8 cellular contexts compared by ENCODE assay signal in the genomic region with DNA sequence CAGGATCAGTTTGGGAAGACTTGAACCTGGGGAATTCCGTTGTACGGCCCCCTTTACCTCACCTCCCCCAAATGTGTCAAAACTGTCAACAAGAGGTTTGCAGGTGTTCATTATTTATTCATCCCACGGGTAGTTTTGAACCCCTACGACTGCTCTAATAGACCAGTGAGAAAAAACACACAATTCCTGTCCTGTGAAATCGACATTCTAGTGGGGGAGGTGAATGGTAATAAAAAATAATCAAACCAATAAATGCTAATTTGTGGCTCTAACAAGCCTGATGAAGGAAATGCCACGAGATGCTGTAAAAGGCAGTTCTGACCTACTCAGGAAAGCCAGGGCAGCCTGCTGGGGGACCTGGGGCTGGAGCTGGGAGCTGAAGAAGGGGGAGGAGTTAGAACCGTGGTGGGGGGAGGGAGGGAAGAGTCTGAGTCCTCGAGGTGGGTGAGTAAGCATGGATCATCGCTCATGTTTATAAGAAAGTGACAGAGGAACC. TPM values are rescaled to one million over a fixed set of nuclear protein-coding genes. Genes with fewer than 3 reads are reported as not detected.
A peak's percentile ranks its signal among the peaks of the same experiment; 100 is the strongest.
DNase-seq lines count a peak whose midpoint lies in the region; ATAC-seq and TF ChIP-seq lines count a peak whose summit lies in the region.

No MANE protein-coding gene starts in this region.

- H3K4me1 ChIP-seq in GM23248 (ENCODE audit: insufficient read depth) (peaks cover 32% of the 10 kb centered on the region), heart right ventricle (peaks cover 11 to 64% (median 36%) of the 10 kb centered on the region in 9 donors)

- intact Hi-C loops in heart right ventricle (cut with DNase I): loop anchor here in 6 of 10 donors (1.0 to 5.0 kb wide), 9 partner anchors 16 to 116 kb away; a partner anchor contains a TSS
- intact Hi-C loops in sciatic nerve (cut with DNase I): no loop called here

- DNase-seq in GM23248 (no peak), heart right ventricle (no peak), AG08395 (ENCODE audit: low spot score) (no peak), cerebellar cortex (ENCODE audit: low spot score) (no peak), sciatic nerve (ENCODE audit: low spot score) (no peak)

- H3K9me3 ChIP-seq in GM23248 (ENCODE audit: low read depth): no peaks in the 10 kb centered on the region
- H3K9me3 ChIP-seq in heart right ventricle: no peaks in the 10 kb centered on the region

- peak overlapping the region; percentile 97 for H3K27ac ChIP-seq in GM23248
- peak overlapping the region; percentile 87 for H3K27ac ChIP-seq in VCaP
- peak overlapping the region; percentile 91 to 100 (median 98) for H3K27ac ChIP-seq in heart right ventricle
- H3K27ac ChIP-seq in skin epidermis: peak overlapping the region in 20 of 21 experiments; percentile 47 to 100 (median 98)

- H4K20me1 ChIP-seq in GM23248 (ENCODE audit: insufficient read depth): no peaks in the 10 kb centered on the region

- TF ChIP-seq CTCF in VCaP (conservative IDR thresholded peaks at IDR 0.05): no peak
- no peak for TF ChIP-seq CTCF in heart right ventricle (IDR thresholded peaks at IDR 0.05)

- H3K4me3 ChIP-seq in GM23248 (peak overlapping the region; percentile 60), heart right ventricle (peak overlapping the region; percentile 56 to 96 (median 75)), skin epidermis (peak overlapping the region in 6 of 7 experiments; percentile 57 to 90 (median 66))

- H3K27me3 ChIP-seq in GM23248 (replicated peaks; ENCODE audit: insufficient read depth): no peaks in the 10 kb centered on the region
- H3K27me3 ChIP-seq in heart right ventricle: no peaks in the 10 kb centered on the region

- in situ Hi-C loops in GM23248 (cut with MboI): no loop called here

- 32 to 56% methylated on average over 6 to 9 of the region's 9 CpGs for WGBS in GM23248 (ENCODE audit: low coverage in 1 of 2, low lambda C conversion rate in 2 of 2, missing lambda C conversion rate in 2 of 2), 2 experiments
- 17% methylated on average over 9 of the region's 9 CpGs for WGBS in heart right ventricle, 2 donors

- H2AFZ ChIP-seq in GM23248: peak overlapping the region; percentile 68; the same call in 1 of the 2 replicates

- H3K9ac ChIP-seq in GM23248: peak overlapping the region; percentile 97

- peak in 7 of 8 donors; percentile 32 to 63 (median 55) for ATAC-seq in heart right ventricle
- no peak for ATAC-seq in HG03469 (IDR thresholded peaks at IDR 0.05; ENCODE audit: unreplicated experiment)
- no peak for ATAC-seq in sciatic nerve

- no peaks in the 10 kb centered on the region for H3K36me3 ChIP-seq in GM23248 (ENCODE audit: low read depth)
- H3K36me3 ChIP-seq in heart right ventricle: peaks cover 0 to 37% (median 26%) of the 10 kb centered on the region in 9 donors

- peak overlapping the region; percentile 83 for H3K4me2 ChIP-seq in GM23248 (ENCODE audit: unreplicated experiment)

- peaks cover 15% of the 10 kb centered on the region; the same call in 1 of the 2 replicates for H3K79me2 ChIP-seq in GM23248 (ENCODE audit: insufficient read depth)

- peaks cover 22% of the 10 kb centered on the region for H3F3A ChIP-seq in GM23248 (ENCODE audit: insufficient read depth)

- H3K9me2 ChIP-seq in GM23248 (ENCODE audit: insufficient read depth): no peaks in the 10 kb centered on the region

RNA-seq across cellular contexts. Expression of a gene that starts 0.5 kb away (rescaled TPM):
- 50.5 and 53.7 TPM in 2 replicates for total RNA-seq in GM23248 (2014; rRNA removed; shearing (Covaris generic))
- polyA plus RNA-seq in GM23248 (2016; fragmentation: Nextera tagmentation; extraction: Ambion mirVana) (11.1 and 12.6 TPM in 2 replicates), heart right ventricle (100 to 1,000 TPM in 1 of 2 donors, 10 to 100 TPM in 1; 76.9 to 148 TPM)
- total RNA-seq in heart right ventricle (10 to 100 TPM; 55.6 to 87.6 (median 83.1) TPM), sciatic nerve (120 TPM)

RNA-seq across cellular contexts. Expression of a gene that starts 25.0 kb away (rescaled TPM):
- total RNA-seq in GM23248 (2014; rRNA removed; shearing (Covaris generic)): 14.3 and 27.1 TPM in 2 replicates
- 14.5 and 15.5 TPM in 2 replicates for polyA plus RNA-seq in GM23248 (2016; fragmentation: Nextera tagmentation; extraction: Ambion mirVana)
- 100 to 1,000 TPM in 7 of 10 donors, 10 to 100 TPM in 3; 76.0 to 245 (median 145) TPM for total RNA-seq in heart right ventricle
- polyA plus RNA-seq in heart right ventricle: 100 to 1,000 TPM in 1 of 2 donors, 10 to 100 TPM in 1; 61.0 to 341 TPM
- total RNA-seq in sciatic nerve: 12.5 TPM

RNA-seq across cellular contexts. Expression of a gene that starts 25.7 kb away (rescaled TPM):
- not detected in 2 replicates for total RNA-seq in GM23248 (2014; rRNA removed; shearing (Covaris generic))
- not detected in 2 replicates for polyA plus RNA-seq in GM23248 (2016; fragmentation: Nextera tagmentation; extraction: Ambion mirVana)
- not detected for total RNA-seq in heart right ventricle
- polyA plus RNA-seq in heart right ventricle: not detected
- total RNA-seq in sciatic nerve: not detected

RNA-seq across cellular contexts. Expression of a gene that starts 30.5 kb away (rescaled TPM):
- 50.5 and 54.1 TPM in 2 replicates for total RNA-seq in GM23248 (2014; rRNA removed; shearing (Covaris generic))
- polyA plus RNA-seq in GM23248 (2016; fragmentation: Nextera tagmentation; extraction: Ambion mirVana) (29.2 and 30.5 TPM in 2 replicates), heart right ventricle (under 1 TPM in 1 of 2 donors, not detected in 1; 0.09 TPM)
- total RNA-seq in heart right ventricle (under 1 TPM in 6 of 10 donors, not detected in 4; 0.26 to 0.51 (median 0.31) TPM), sciatic nerve (0.58 TPM)

RNA-seq across cellular contexts. Expression of a gene that starts 33.4 kb away (rescaled TPM):
- 15.3 and 16.0 TPM in 2 replicates for total RNA-seq in GM23248 (2014; rRNA removed; shearing (Covaris generic))
- polyA plus RNA-seq in GM23248 (2016; fragmentation: Nextera tagmentation; extraction: Ambion mirVana) (5.3 and 7.2 TPM in 2 replicates), heart right ventricle (10 to 100 TPM; 12.9 to 26.7 TPM)
- total RNA-seq in heart right ventricle (10 to 100 TPM; 14.6 to 23.1 (median 19.7) TPM), sciatic nerve (16.5 TPM)

Comparison
In these comparisons a context has a peak if more than half of its experiments do, and no peak if none do; other contexts are left out.
1. ATAC-seq: peak in heart right ventricle (7 of 8); none in HG03469 (single experiment) and sciatic nerve (single experiment).
2. Peak in every context shown above with its lines, with median percentiles within 50 percentile points of each other: H3K27ac ChIP-seq and H3K4me3 ChIP-seq.